In the genomic region with DNA sequence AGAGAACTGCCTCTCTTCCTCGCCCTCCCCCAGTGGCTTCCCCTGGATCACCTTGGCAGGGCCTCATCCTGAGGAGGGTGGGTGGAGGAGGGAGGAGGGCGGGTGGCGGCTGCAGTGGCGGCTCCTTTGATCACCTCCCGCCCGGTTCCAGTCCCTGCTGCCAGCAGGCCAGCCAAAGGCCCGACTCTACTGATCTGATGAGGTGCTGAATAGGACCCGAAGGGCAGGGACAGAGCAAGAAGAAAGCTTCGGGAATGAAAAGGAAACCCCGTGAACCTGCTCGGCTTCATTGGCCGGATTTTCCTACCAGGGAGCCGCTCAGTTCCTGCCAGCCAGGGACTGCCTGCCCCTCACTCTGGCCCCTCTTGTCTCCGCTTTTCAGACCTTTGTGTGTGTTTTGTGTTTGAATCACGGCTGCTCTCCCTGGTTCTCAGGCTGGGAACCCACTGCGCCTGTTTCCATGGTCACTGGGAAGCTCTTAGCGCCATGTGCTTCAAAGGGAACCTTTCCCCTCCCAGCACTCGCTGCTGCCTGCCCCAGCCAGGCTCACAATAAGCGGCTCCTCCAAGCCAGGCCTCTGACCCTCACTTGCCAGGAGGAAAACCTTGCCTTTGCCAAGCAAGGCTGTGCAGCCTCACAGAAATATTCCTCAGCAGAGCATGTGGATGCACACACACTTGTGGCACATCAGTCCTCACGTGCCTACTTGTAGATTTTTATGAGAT, we compare ENCODE assay signal across 1 cellular context.
A peak's percentile ranks its signal among the peaks of the same experiment; 100 is the strongest.
TF ChIP-seq lines count a peak whose summit lies in the region.

No MANE protein-coding gene starts in this region.

TF ChIP-seq in HepG2, 621 proteins besides CTCF, POLR2A, EP300 and RAD21 (continued from another document and continues in another):
- TF ChIP-seq, protein P1, sequence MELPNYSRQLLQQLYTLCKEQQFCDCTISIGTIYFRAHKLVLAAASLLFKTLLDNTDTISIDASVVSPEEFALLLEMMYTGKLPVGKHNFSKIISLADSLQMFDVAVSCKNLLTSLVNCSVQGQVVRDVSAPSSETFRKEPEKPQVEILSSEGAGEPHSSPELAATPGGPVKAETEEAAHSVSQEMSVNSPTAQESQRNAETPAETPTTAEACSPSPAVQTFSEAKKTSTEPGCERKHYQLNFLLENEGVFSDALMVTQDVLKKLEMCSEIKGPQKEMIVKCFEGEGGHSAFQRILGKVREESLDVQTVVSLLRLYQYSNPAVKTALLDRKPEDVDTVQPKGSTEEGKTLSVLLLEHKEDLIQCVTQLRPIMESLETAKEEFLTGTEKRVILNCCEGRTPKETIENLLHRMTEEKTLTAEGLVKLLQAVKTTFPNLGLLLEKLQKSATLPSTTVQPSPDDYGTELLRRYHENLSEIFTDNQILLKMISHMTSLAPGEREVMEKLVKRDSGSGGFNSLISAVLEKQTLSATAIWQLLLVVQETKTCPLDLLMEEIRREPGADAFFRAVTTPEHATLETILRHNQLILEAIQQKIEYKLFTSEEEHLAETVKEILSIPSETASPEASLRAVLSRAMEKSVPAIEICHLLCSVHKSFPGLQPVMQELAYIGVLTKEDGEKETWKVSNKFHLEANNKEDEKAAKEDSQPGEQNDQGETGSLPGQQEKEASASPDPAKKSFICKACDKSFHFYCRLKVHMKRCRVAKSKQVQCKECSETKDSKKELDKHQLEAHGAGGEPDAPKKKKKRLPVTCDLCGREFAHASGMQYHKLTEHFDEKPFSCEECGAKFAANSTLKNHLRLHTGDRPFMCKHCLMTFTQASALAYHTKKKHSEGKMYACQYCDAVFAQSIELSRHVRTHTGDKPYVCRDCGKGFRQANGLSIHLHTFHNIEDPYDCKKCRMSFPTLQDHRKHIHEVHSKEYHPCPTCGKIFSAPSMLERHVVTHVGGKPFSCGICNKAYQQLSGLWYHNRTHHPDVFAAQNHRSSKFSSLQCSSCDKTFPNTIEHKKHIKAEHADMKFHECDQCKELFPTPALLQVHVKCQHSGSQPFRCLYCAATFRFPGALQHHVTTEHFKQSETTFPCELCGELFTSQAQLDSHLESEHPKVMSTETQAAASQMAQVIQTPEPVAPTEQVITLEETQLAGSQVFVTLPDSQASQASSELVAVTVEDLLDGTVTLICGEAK (IDR thresholded peaks at IDR 0.05): no peak
- TF ChIP-seq, protein P1 (CRISPR knock-in tag; IDR thresholded peaks at IDR 0.05): 0 out of 2 replicates have a peak, but pooled peaks have one; percentile 47
- TF ChIP-seq SALL2 (CRISPR knock-in tag; IDR thresholded peaks at IDR 0.05) (0 out of 2 replicates have a peak, but pooled peaks have one; percentile 13), EHMT2 (IDR thresholded peaks at IDR 0.05; ENCODE audit: borderline replicate concordance, low read depth, low read length) (no peak), TBX2 (CRISPR knock-in tag; IDR thresholded peaks at IDR 0.05; ENCODE audit: borderline replicate concordance) (peak; percentile 63), NFKB2 (CRISPR knock-in tag; IDR thresholded peaks at IDR 0.05; ENCODE audit: borderline replicate concordance) (0 out of 2 replicates have a peak, but pooled peaks have one; percentile 26), POGZ (CRISPR knock-in tag; IDR thresholded peaks at IDR 0.05) (0 out of 2 replicates have a peak, but pooled peaks have one; percentile 13), EED (CRISPR knock-in tag; IDR thresholded peaks at IDR 0.05) (no peak), ZNF317 (CRISPR knock-in tag; IDR thresholded peaks at IDR 0.05) (0 out of 2 replicates have a peak, but pooled peaks have one; percentile 19), RFX3 (CRISPR knock-in tag; IDR thresholded peaks at IDR 0.05) (peak; percentile 83), ZNF746 (CRISPR knock-in tag; IDR thresholded peaks at IDR 0.05) (peak; percentile 99), MEF2D (CRISPR knock-in tag; IDR thresholded peaks at IDR 0.05) (peak; percentile 34; the same call in 1 of the 2 replicates), ZNF782 (CRISPR knock-in tag; IDR thresholded peaks at IDR 0.05; ENCODE audit: borderline replicate concordance) (peak; percentile 35; the same call in 1 of the 2 replicates), ZNF83 (CRISPR knock-in tag; IDR thresholded peaks at IDR 0.05; ENCODE audit: borderline replicate concordance) (no peak), ZSCAN21 (CRISPR knock-in tag; IDR thresholded peaks at IDR 0.05; ENCODE audit: borderline replicate concordance) (peak; percentile 27; the same call in 1 of the 2 replicates), ZNF383 (CRISPR knock-in tag; IDR thresholded peaks at IDR 0.05; ENCODE audit: borderline replicate concordance) (no peak), ZNF331 (CRISPR knock-in tag; IDR thresholded peaks at IDR 0.05) (0 out of 2 replicates have a peak, but pooled peaks have one; percentile 13), GATAD2A (CRISPR knock-in tag; IDR thresholded peaks at IDR 0.05) (peak; percentile 68), DMAP1 (CRISPR knock-in tag; IDR thresholded peaks at IDR 0.05) (peak; percentile 72), MXI1 (IDR thresholded peaks at IDR 0.05; ENCODE audit: borderline replicate concordance, low read depth, low read length) (peak; percentile 99), ETV5 (CRISPR knock-in tag; IDR thresholded peaks at IDR 0.05; ENCODE audit: borderline replicate concordance) (peak; percentile 32; the same call in 1 of the 2 replicates), REPIN1 (CRISPR knock-in tag; IDR thresholded peaks at IDR 0.05; ENCODE audit: borderline replicate concordance, low read depth) (0 out of 2 replicates have a peak, but pooled peaks have one; percentile 32), HNF4A (CRISPR knock-in tag; IDR thresholded peaks at IDR 0.05) (peak; percentile 37), SOX5 (CRISPR knock-in tag; IDR thresholded peaks at IDR 0.05; ENCODE audit: borderline replicate concordance) (peak; percentile 28; the same call in 1 of the 2 replicates), ASH2L (IDR thresholded peaks at IDR 0.05; ENCODE audit: insufficient read length, low read depth, low read length) (peak; percentile 93)
- TF ChIP-seq, protein P2, sequence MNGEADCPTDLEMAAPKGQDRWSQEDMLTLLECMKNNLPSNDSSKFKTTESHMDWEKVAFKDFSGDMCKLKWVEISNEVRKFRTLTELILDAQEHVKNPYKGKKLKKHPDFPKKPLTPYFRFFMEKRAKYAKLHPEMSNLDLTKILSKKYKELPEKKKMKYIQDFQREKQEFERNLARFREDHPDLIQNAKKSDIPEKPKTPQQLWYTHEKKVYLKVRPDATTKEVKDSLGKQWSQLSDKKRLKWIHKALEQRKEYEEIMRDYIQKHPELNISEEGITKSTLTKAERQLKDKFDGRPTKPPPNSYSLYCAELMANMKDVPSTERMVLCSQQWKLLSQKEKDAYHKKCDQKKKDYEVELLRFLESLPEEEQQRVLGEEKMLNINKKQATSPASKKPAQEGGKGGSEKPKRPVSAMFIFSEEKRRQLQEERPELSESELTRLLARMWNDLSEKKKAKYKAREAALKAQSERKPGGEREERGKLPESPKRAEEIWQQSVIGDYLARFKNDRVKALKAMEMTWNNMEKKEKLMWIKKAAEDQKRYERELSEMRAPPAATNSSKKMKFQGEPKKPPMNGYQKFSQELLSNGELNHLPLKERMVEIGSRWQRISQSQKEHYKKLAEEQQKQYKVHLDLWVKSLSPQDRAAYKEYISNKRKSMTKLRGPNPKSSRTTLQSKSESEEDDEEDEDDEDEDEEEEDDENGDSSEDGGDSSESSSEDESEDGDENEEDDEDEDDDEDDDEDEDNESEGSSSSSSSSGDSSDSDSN (CRISPR knock-in tag; IDR thresholded peaks at IDR 0.05): peak; percentile 33; the same call in 1 of the 2 replicates
- TF ChIP-seq, protein P3, sequence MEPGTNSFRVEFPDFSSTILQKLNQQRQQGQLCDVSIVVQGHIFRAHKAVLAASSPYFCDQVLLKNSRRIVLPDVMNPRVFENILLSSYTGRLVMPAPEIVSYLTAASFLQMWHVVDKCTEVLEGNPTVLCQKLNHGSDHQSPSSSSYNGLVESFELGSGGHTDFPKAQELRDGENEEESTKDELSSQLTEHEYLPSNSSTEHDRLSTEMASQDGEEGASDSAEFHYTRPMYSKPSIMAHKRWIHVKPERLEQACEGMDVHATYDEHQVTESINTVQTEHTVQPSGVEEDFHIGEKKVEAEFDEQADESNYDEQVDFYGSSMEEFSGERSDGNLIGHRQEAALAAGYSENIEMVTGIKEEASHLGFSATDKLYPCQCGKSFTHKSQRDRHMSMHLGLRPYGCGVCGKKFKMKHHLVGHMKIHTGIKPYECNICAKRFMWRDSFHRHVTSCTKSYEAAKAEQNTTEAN (CRISPR knock-in tag; conservative IDR thresholded peaks at IDR 0.05): 0 out of 2 replicates have a peak, but pooled peaks have one; percentile 43
- TF ChIP-seq, protein P4, sequence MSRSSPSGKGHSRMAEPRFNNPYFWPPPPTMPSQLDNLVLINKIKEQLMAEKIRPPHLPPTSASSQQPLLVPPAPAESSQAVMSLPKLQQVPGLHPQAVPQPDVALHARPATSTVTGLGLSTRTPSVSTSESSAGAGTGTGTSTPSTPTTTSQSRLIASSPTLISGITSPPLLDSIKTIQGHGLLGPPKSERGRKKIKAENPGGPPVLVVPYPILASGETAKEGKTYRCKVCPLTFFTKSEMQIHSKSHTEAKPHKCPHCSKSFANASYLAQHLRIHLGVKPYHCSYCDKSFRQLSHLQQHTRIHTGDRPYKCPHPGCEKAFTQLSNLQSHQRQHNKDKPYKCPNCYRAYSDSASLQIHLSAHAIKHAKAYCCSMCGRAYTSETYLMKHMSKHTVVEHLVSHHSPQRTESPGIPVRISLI (CRISPR knock-in tag; IDR thresholded peaks at IDR 0.05; ENCODE audit: borderline replicate concordance): 0 out of 2 replicates have a peak, but pooled peaks have one; percentile 10
- TF ChIP-seq, protein P5, sequence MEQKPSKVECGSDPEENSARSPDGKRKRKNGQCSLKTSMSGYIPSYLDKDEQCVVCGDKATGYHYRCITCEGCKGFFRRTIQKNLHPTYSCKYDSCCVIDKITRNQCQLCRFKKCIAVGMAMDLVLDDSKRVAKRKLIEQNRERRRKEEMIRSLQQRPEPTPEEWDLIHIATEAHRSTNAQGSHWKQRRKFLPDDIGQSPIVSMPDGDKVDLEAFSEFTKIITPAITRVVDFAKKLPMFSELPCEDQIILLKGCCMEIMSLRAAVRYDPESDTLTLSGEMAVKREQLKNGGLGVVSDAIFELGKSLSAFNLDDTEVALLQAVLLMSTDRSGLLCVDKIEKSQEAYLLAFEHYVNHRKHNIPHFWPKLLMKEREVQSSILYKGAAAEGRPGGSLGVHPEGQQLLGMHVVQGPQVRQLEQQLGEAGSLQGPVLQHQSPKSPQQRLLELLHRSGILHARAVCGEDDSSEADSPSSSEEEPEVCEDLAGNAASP (CRISPR knock-in tag; IDR thresholded peaks at IDR 0.05; ENCODE audit: borderline replicate concordance): 0 out of 2 replicates have a peak, but pooled peaks have one; percentile 29
- TF ChIP-seq, protein P6, sequence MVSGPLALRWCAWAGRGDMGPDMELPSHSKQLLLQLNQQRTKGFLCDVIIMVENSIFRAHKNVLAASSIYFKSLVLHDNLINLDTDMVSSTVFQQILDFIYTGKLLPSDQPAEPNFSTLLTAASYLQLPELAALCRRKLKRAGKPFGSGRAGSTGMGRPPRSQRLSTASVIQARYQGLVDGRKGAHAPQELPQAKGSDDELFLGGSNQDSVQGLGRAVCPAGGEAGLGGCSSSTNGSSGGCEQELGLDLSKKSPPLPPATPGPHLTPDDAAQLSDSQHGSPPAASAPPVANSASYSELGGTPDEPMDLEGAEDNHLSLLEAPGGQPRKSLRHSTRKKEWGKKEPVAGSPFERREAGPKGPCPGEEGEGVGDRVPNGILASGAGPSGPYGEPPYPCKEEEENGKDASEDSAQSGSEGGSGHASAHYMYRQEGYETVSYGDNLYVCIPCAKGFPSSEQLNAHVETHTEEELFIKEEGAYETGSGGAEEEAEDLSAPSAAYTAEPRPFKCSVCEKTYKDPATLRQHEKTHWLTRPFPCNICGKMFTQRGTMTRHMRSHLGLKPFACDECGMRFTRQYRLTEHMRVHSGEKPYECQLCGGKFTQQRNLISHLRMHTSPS (CRISPR knock-in tag; IDR thresholded peaks at IDR 0.05; ENCODE audit: low read depth): peak; percentile 54; the same call in 1 of the 2 replicates
- TF ChIP-seq, protein P7, sequence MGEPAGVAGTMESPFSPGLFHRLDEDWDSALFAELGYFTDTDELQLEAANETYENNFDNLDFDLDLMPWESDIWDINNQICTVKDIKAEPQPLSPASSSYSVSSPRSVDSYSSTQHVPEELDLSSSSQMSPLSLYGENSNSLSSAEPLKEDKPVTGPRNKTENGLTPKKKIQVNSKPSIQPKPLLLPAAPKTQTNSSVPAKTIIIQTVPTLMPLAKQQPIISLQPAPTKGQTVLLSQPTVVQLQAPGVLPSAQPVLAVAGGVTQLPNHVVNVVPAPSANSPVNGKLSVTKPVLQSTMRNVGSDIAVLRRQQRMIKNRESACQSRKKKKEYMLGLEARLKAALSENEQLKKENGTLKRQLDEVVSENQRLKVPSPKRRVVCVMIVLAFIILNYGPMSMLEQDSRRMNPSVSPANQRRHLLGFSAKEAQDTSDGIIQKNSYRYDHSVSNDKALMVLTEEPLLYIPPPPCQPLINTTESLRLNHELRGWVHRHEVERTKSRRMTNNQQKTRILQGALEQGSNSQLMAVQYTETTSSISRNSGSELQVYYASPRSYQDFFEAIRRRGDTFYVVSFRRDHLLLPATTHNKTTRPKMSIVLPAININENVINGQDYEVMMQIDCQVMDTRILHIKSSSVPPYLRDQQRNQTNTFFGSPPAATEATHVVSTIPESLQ (CRISPR knock-in tag; conservative IDR thresholded peaks at IDR 0.05): no peak
- TF ChIP-seq, protein P8, sequence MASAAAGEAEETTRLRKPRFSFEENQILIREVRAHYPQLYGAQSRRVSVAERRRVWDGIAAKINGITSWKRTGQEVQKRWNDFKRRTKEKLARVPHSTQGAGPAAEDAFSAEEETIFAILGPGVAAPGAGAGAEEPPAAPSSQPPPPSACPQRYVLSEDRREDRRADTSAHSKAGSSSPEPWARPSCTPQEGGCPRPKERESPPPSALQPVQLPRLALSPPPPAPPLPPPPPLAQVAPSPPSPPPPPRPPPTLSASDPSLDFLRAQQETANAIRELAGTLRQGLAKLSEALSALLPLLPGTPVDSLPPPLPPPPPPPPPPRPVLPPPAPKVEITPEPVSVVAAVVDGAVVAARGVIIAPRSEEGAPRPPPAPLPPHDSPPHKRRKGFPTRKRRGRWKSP (CRISPR knock-in tag; IDR thresholded peaks at IDR 0.05): peak; percentile 94
